8 cellular contexts compared by ENCODE assay signal in genomic region chrX:130994671-130995070, GRCh38.
A peak's percentile ranks its signal among the peaks of the same experiment; 100 is the strongest.
DNase-seq lines count a peak whose midpoint lies in the region; ATAC-seq and TF ChIP-seq lines count a peak whose summit lies in the region.

No MANE protein-coding gene starts in this region.

- intact Hi-C loops in activated T-helper 2 cell treated with anti-CD3 and anti-CD28 coated beads, Interferon-gamma antibody, Interleukin-2, Interleukin-4, amounts not matched to agents 10 μg/mL and 5 μg/mL and 100 μg/mL, durations not matched to agents 14 hours and 24 hours and 36 hours (cut with micrococcal nuclease): no loop called here

- no peak for ATAC-seq in GM18502 (IDR thresholded peaks at IDR 0.05; ENCODE audit: poor library complexity, unreplicated experiment)

- DNase-seq in stimulated activated CD4-positive, alpha-beta T cell treated with anti-CD3 and anti-CD28 coated beads, Interleukin-15, amount 100 ng/mL, for 24 hours: peak; percentile 35
- no peak for DNase-seq in stimulated activated CD4-positive, alpha-beta T cell treated with anti-CD3 and anti-CD28 coated beads, Interleukin-4, amount 100 ng/mL, for 4 hours
- peak; percentile 6 for DNase-seq in NCI-H774 (lab: John Stamatoyannopoulos, UW)
- peak; percentile 22 for DNase-seq in endothelial cell (ENCODE audit: low spot score)
- peak; percentile 12 to 43 for DNase-seq in stimulated activated CD4-positive, alpha-beta T cell treated with anti-CD3 and anti-CD28 coated beads, Interleukin-2, amount 100 ng/mL, for 48 hours
- no peak for DNase-seq in GF-D8 (lab: John Stamatoyannopoulos, UW)
- DNase-seq in activated T-helper 2 cell treated with anti-CD3 and anti-CD28 coated beads, Interferon-gamma antibody, Interleukin-2, Interleukin-4, amounts not matched to agents 10 μg/mL and 5 μg/mL and 100 μg/mL, durations not matched to agents 14 hours and 24 hours and 36 hours (ENCODE audit: low spot score): no peak

- no peak overlapping the region for H3K27ac Mint-ChIP-seq in endothelial cell (ENCODE audit: unreplicated experiment)
- no peak overlapping the region for H3K27ac Mint-ChIP-seq in activated T-helper 2 cell treated with anti-CD3 and anti-CD28 coated beads, Interferon-gamma antibody, Interleukin-2, Interleukin-4, amounts not matched to agents 10 μg/mL and 5 μg/mL and 100 μg/mL, durations not matched to agents 14 hours and 24 hours and 36 hours

- no peaks in the 10 kb centered on the region for H3K36me3 Mint-ChIP-seq in endothelial cell (ENCODE audit: low read depth, unreplicated experiment)
- H3K36me3 Mint-ChIP-seq in activated T-helper 2 cell treated with anti-CD3 and anti-CD28 coated beads, Interferon-gamma antibody, Interleukin-2, Interleukin-4, amounts not matched to agents 10 μg/mL and 5 μg/mL and 100 μg/mL, durations not matched to agents 14 hours and 24 hours and 36 hours (ENCODE audit: low read depth): no peaks in the 10 kb centered on the region

- no peaks in the 10 kb centered on the region for H3K9me3 Mint-ChIP-seq in endothelial cell (ENCODE audit: unreplicated experiment)
- no peaks in the 10 kb centered on the region for H3K9me3 Mint-ChIP-seq in activated T-helper 2 cell treated with anti-CD3 and anti-CD28 coated beads, Interferon-gamma antibody, Interleukin-2, Interleukin-4, amounts not matched to agents 10 μg/mL and 5 μg/mL and 100 μg/mL, durations not matched to agents 14 hours and 24 hours and 36 hours

- H3K4me1 Mint-ChIP-seq in endothelial cell (ENCODE audit: unreplicated experiment): no peaks in the 10 kb centered on the region
- H3K4me1 Mint-ChIP-seq in activated T-helper 2 cell treated with anti-CD3 and anti-CD28 coated beads, Interferon-gamma antibody, Interleukin-2, Interleukin-4, amounts not matched to agents 10 μg/mL and 5 μg/mL and 100 μg/mL, durations not matched to agents 14 hours and 24 hours and 36 hours (ENCODE audit: low read depth): no peaks in the 10 kb centered on the region

- H3K4me3 Mint-ChIP-seq in endothelial cell (ENCODE audit: unreplicated experiment): no peak overlapping the region
- no peak overlapping the region for H3K4me3 Mint-ChIP-seq in activated T-helper 2 cell treated with anti-CD3 and anti-CD28 coated beads, Interferon-gamma antibody, Interleukin-2, Interleukin-4, amounts not matched to agents 10 μg/mL and 5 μg/mL and 100 μg/mL, durations not matched to agents 14 hours and 24 hours and 36 hours (ENCODE audit: low read depth)

- TF ChIP-seq CTCF in endothelial cell (IDR thresholded peaks at IDR 0.05; ENCODE audit: unreplicated experiment): peak; percentile 84

- no peaks in the 10 kb centered on the region for H3K27me3 Mint-ChIP-seq in endothelial cell (ENCODE audit: unreplicated experiment)
- H3K27me3 Mint-ChIP-seq in activated T-helper 2 cell treated with anti-CD3 and anti-CD28 coated beads, Interferon-gamma antibody, Interleukin-2, Interleukin-4, amounts not matched to agents 10 μg/mL and 5 μg/mL and 100 μg/mL, durations not matched to agents 14 hours and 24 hours and 36 hours (ENCODE audit: low read depth): peaks cover 1% of the 10 kb centered on the region

Comparison
In these comparisons a context has a peak if more than half of its experiments do, and no peak if none do; other contexts are left out.
1. DNase-seq: peak in stimulated activated CD4-positive, alpha-beta T cell treated with anti-CD3 and anti-CD28 coated beads, Interleukin-15, amount 100 ng/mL, for 24 hours (single experiment), NCI-H774 (single experiment), endothelial cell (single experiment) and stimulated activated CD4-positive, alpha-beta T cell treated with anti-CD3 and anti-CD28 coated beads, Interleukin-2, amount 100 ng/mL, for 48 hours (2 of 2); none in stimulated activated CD4-positive, alpha-beta T cell treated with anti-CD3 and anti-CD28 coated beads, Interleukin-4, amount 100 ng/mL, for 4 hours (0 of 2), GF-D8 (single experiment) and activated T-helper 2 cell treated with anti-CD3 and anti-CD28 coated beads, Interferon-gamma antibody, Interleukin-2, Interleukin-4, amounts not matched to agents 10 μg/mL and 5 μg/mL and 100 μg/mL, durations not matched to agents 14 hours and 24 hours and 36 hours (single experiment).